Comparison of ENCODE assay signal across 10 cellular contexts in genomic region chr5:124979174-124979573, GRCh38.
DNase-seq lines count a peak whose midpoint lies in the region; ATAC-seq and TF ChIP-seq lines count a peak whose summit lies in the region.
"Had no signal": no experiment of that assay in that cellular context is flagged by ENCODE, and none has a peak within 500 bp of the region (broad histone marks: within the 10 kb centered on the region; RNA-seq: fewer than 3 reads in every experiment).

No MANE protein-coding gene starts in this region.

- no peak overlapping the region for H3K14ac ChIP-seq in trophoblast cell (ENCODE audit: low read length)

- H3K23ac ChIP-seq in trophoblast cell (ENCODE audit: low read length) = no peak overlapping the region

- H3K27ac ChIP-seq in trophoblast cell (ENCODE audit: low read depth, low read length) = no peak overlapping the region

- H2AK5ac ChIP-seq in trophoblast cell (ENCODE audit: low read length) = no peak overlapping the region

- no peaks in the 10 kb centered on the region for H3K79me1 ChIP-seq in trophoblast cell (ENCODE audit: low read length)

- no peaks in the 10 kb centered on the region for H3K36me3 ChIP-seq in H7 (replicated peaks; ENCODE audit: control insufficient read depth, insufficient read depth, low read length)
- H3K36me3 ChIP-seq in trophoblast cell (ENCODE audit: control insufficient read depth in 1 of 2, insufficient read depth in 2 of 2, low read length in 2 of 2) = no peaks in the 10 kb centered on the region

- ATAC-seq in HG02678 (IDR thresholded peaks at IDR 0.05; ENCODE audit: unreplicated experiment) = no peak

- no peak overlapping the region for H2BK12ac ChIP-seq in trophoblast cell (ENCODE audit: low read length)

- no peak overlapping the region for H4K12ac ChIP-seq in trophoblast cell (ENCODE audit: low read depth, low read length)

- no peak overlapping the region for H3K18ac ChIP-seq in trophoblast cell (ENCODE audit: low read length)

- H3K4me2 ChIP-seq in trophoblast cell (ENCODE audit: low read length) = no peak overlapping the region

- DNase-seq in H7 (peak; percentile 60), NCI-H748 treated with DMSO at 0.1 percent for 48 hours (lab: John Stamatoyannopoulos, UW) (peak; percentile 45), fibroblast of the aortic adventitia (ENCODE audit: low read depth) (peak; percentile 10), trophoblast cell (peak; percentile 11 to 35), T-helper 9 cell (no peak), AG08395 (ENCODE audit: low spot score) (no peak)
- no peak for DNase-seq in activated CD8-positive, alpha-beta memory T cell treated with anti-CD3 and anti-CD28 coated beads, Interleukin-2, amount 50 U/mL, for 48 hours
- DNase-seq: central memory CD4-positive, alpha-beta T cell; SHP77 had no signal

- H4K91ac ChIP-seq in trophoblast cell (ENCODE audit: low read depth, low read length) = no peak overlapping the region

- H2BK120ac ChIP-seq in trophoblast cell (ENCODE audit: insufficient read depth, low read length, poor library complexity) = no peak overlapping the region

- H3K9me3 ChIP-seq in trophoblast cell (ENCODE audit: insufficient read depth, low read depth, low read length) = peaks cover 17% of the 10 kb centered on the region

- no peak overlapping the region for H2AFZ ChIP-seq in trophoblast cell (ENCODE audit: insufficient read depth, low read length, poor library complexity)

- H3K79me2 ChIP-seq in trophoblast cell (ENCODE audit: control insufficient read depth, insufficient read depth, low read length, poor library complexity) = no peaks in the 10 kb centered on the region

- no peaks in the 10 kb centered on the region for H3K4me1 ChIP-seq in trophoblast cell (ENCODE audit: control insufficient read depth in 1 of 2, insufficient read depth in 2 of 2, low read length in 2 of 2)

- TF ChIP-seq CTCF in fibroblast of the aortic adventitia (IDR thresholded peaks at IDR 0.05; ENCODE audit: insufficient read depth, low read length) = no peak

- H3K4me3 ChIP-seq in H7 (ENCODE audit: insufficient read depth, low read depth, low read length) (no peak overlapping the region), fibroblast of the aortic adventitia (ENCODE audit: low read depth, low read length) (no peak overlapping the region), trophoblast cell (ENCODE audit: low read depth, low read length) (no peak overlapping the region)

- no peak overlapping the region for H4K8ac ChIP-seq in trophoblast cell (ENCODE audit: low read depth, low read length)

- no peak overlapping the region for H2BK5ac ChIP-seq in trophoblast cell (ENCODE audit: low read depth, low read length, poor library complexity)

- H3K9ac ChIP-seq in trophoblast cell (ENCODE audit: low read length) = no peak overlapping the region

- H3K27me3 ChIP-seq in H7 (ENCODE audit: control insufficient read depth, insufficient read depth, low read length) = no peaks in the 10 kb centered on the region
- H3K27me3 ChIP-seq in trophoblast cell (ENCODE audit: insufficient read depth, low read length) = no peaks in the 10 kb centered on the region

- no peak overlapping the region for H3K4ac ChIP-seq in trophoblast cell (ENCODE audit: low read depth, low read length)

- no CpG with 5 or more reads among the region's 2 CpGs for WGBS in trophoblast cell (ENCODE audit: extremely low coverage, insufficient coverage, insufficient read length)

Comparison
In these comparisons a context has a peak if more than half of its experiments do, and no peak if none do; other contexts are left out.
1. DNase-seq: peak in H7 (single experiment), NCI-H748 treated with DMSO at 0.1 percent for 48 hours (single experiment), fibroblast of the aortic adventitia (single experiment) and trophoblast cell (2 of 2); none in activated CD8-positive, alpha-beta memory T cell treated with anti-CD3 and anti-CD28 coated beads, Interleukin-2, amount 50 U/mL, for 48 hours (single experiment), T-helper 9 cell (single experiment) and AG08395 (single experiment).